Comparison of ENCODE assay signal across 1 cellular context in the genomic region with DNA sequence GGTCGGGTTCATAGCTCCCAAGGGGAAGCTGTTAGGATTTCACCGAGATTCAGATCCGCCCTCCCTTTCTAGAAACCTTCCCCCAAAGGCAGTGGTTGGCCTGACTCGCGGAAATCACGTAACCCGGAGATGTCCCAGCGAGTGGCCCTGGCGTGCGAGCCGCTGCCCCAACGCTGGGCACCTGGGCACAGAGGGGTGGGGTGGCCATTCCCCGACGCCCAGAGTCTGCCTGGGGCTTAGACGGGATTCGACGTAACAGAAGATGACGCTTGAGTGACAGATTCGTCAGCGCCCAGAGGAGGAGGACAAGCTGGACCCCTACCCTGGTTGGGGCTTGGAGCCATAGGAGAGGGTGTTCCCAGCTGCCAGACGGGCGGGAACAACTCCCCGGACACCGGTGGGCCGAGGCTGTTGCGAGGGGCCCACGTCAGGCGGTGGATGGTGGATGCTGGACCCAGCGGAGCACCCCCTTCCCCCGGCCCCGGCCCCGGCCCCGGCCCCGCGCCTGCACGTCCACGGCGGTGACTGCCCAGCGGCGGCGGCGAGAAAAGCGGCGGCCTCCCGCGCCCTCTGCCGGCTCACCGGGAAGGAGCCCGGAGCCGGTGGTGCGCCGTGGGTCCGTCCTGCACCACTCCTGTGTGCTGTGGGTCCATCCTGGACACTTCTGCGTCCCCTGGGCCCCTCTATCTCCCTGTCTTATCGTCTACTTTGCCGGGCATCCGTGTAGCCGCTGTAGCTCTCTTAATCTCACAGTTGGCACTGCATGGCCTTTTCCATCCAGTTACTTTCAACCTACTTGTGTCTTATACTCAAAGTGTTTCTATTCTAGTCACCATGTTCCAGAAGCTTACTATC.
TF ChIP-seq lines count a peak whose summit lies in the region.

No MANE protein-coding gene starts in this region.

TF ChIP-seq in WTC11, 78 proteins besides CTCF, POLR2A, EP300 and RAD21 (continued from another document):
- TF ChIP-seq, protein P1, sequence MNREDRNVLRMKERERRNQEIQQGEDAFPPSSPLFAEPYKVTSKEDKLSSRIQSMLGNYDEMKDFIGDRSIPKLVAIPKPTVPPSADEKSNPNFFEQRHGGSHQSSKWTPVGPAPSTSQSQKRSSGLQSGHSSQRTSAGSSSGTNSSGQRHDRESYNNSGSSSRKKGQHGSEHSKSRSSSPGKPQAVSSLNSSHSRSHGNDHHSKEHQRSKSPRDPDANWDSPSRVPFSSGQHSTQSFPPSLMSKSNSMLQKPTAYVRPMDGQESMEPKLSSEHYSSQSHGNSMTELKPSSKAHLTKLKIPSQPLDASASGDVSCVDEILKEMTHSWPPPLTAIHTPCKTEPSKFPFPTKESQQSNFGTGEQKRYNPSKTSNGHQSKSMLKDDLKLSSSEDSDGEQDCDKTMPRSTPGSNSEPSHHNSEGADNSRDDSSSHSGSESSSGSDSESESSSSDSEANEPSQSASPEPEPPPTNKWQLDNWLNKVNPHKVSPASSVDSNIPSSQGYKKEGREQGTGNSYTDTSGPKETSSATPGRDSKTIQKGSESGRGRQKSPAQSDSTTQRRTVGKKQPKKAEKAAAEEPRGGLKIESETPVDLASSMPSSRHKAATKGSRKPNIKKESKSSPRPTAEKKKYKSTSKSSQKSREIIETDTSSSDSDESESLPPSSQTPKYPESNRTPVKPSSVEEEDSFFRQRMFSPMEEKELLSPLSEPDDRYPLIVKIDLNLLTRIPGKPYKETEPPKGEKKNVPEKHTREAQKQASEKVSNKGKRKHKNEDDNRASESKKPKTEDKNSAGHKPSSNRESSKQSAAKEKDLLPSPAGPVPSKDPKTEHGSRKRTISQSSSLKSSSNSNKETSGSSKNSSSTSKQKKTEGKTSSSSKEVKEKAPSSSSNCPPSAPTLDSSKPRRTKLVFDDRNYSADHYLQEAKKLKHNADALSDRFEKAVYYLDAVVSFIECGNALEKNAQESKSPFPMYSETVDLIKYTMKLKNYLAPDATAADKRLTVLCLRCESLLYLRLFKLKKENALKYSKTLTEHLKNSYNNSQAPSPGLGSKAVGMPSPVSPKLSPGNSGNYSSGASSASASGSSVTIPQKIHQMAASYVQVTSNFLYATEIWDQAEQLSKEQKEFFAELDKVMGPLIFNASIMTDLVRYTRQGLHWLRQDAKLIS (CRISPR knock-in tag; IDR thresholded peaks at IDR 0.05; ENCODE audit: borderline replicate concordance): no peak
- no peak for TF ChIP-seq ZNF219 (CRISPR knock-in tag; IDR thresholded peaks at IDR 0.05; ENCODE audit: borderline replicate concordance)
- no peak for TF ChIP-seq NFE2L1 (CRISPR knock-in tag; IDR thresholded peaks at IDR 0.05)
